Comparison of ENCODE assay signal across 34 cellular contexts in genomic region chr3:12569836-12570235, GRCh38. TPM values are rescaled to one million over a fixed set of nuclear protein-coding genes. Genes with fewer than 3 reads are reported as not detected.
"Had no signal": no experiment of that assay in that cellular context is flagged by ENCODE, and none has a peak within 500 bp of the region (broad histone marks: within the 10 kb centered on the region; RNA-seq: fewer than 3 reads in every experiment).

No MANE protein-coding gene starts in this region.

- ATAC-seq: PC-3, Right ventricle myocardium inferior, SK-N-SH treated with all-trans-retinoic acid at 6 μM for 48 hours, T-cell had no signal

- DNase-seq: activated CD4-positive, alpha-beta T cell treated with anti-CD3 and anti-CD28 coated beads, Interleukin-2, amount 10 ng/mL, durations not matched to agents 24 days and 14 days; activated CD4-positive, alpha-beta T cell treated with anti-CD3 and anti-CD28 coated beads, Interleukin-2, amount 50 U/mL, for 4 hours; activated CD8-positive, alpha-beta memory T cell treated with anti-CD3 and anti-CD28 coated beads, Interleukin-2, amount 50 U/mL, for 4 hours; activated naive CD4-positive, alpha-beta T cell treated with anti-CD3 and anti-CD28 coated beads, Interleukin-2, amount 50 U/mL, for 16 hours; activated naive CD8-positive, alpha-beta T cell treated with anti-CD3 and anti-CD28 coated beads, Interleukin-2, amount 10 ng/mL, durations not matched to agents 7 days and 5 days; amygdala; MM.1S; MV-4-11; NCI-H1092; NCI-H1436 treated with DMSO at 0.1 percent for 48 hours; NCI-H1694 treated with DMSO at 0.1 percent for 48 hours; NCI-H2029 treated with DMSO at 0.1 percent for 48 hours; NCI-H2107; NCI-H2171; NCI-H510A; NCI-H526; NCI-H748 treated with DMSO at 0.1 percent for 48 hours; NK-92 treated with Interleukin-12 subunit alpha and Interleukin-12 subunit beta, amount 100 ng/mL, for 24 hours; PC-3; Peyer's patch; SIG-M5; T-cell; T-helper 2 cell; T1000 had no signal

- H3K27ac ChIP-seq: ascending aorta, cardiac muscle cell, KMS-11, Peyer's patch, RWPE1 had no signal

- H3K27me3 Mint-ChIP-seq: activated CD4-positive, alpha-beta T cell treated with anti-CD3 and anti-CD28 coated beads, Interleukin-2, amount 10 ng/mL, durations not matched to agents 24 days and 14 days; activated naive CD8-positive, alpha-beta T cell treated with anti-CD3 and anti-CD28 coated beads, Interleukin-2, amount 10 ng/mL, durations not matched to agents 7 days and 5 days; central memory CD8-positive, alpha-beta T cell; T-cell had no signal

- H3K27ac Mint-ChIP-seq: activated CD4-positive, alpha-beta T cell treated with anti-CD3 and anti-CD28 coated beads, Interleukin-2, amount 10 ng/mL, durations not matched to agents 24 days and 14 days; activated naive CD8-positive, alpha-beta T cell treated with anti-CD3 and anti-CD28 coated beads, Interleukin-2, amount 10 ng/mL, durations not matched to agents 7 days and 5 days; activated T-helper 1 cell treated with anti-CD3 and anti-CD28 coated beads, Interleukin-12 subunit alpha, Interleukin-12 subunit beta, Interleukin-2, Interleukin-4 antibody, amounts not matched to agents 30 ng/mL and 10 ng/mL and 1 ng/mL, durations not matched to agents 14 hours and 24 hours and 36 hours; T-cell had no signal

- H3K4me3 Mint-ChIP-seq: activated CD4-positive, alpha-beta T cell treated with anti-CD3 and anti-CD28 coated beads, Interleukin-2, amount 10 ng/mL, durations not matched to agents 24 days and 14 days; activated naive CD8-positive, alpha-beta T cell treated with anti-CD3 and anti-CD28 coated beads, Interleukin-2, amount 10 ng/mL, durations not matched to agents 7 days and 5 days; activated T-helper 1 cell treated with anti-CD3 and anti-CD28 coated beads, Interleukin-12 subunit alpha, Interleukin-12 subunit beta, Interleukin-2, Interleukin-4 antibody, amounts not matched to agents 30 ng/mL and 10 ng/mL and 1 ng/mL, durations not matched to agents 14 hours and 24 hours and 36 hours; central memory CD8-positive, alpha-beta T cell; T-cell had no signal

- H3K4me1 ChIP-seq: ascending aorta, Peyer's patch had no signal

- H3K4me3 ChIP-seq: ascending aorta, cardiac muscle cell, Peyer's patch had no signal

RNA-seq across cellular contexts. Expression of gene MKRN2OS, which starts 24.5 kb away (rescaled TPM):
- total RNA-seq: activated CD4-positive, alpha-beta T cell treated with anti-CD3 and anti-CD28 coated beads, Interleukin-2, amount 10 ng/mL, durations not matched to agents 24 days and 14 days; activated naive CD8-positive, alpha-beta T cell treated with anti-CD3 and anti-CD28 coated beads, Interleukin-2, amount 10 ng/mL, durations not matched to agents 7 days and 5 days; activated T-helper 1 cell treated with anti-CD3 and anti-CD28 coated beads, Interleukin-12 subunit alpha, Interleukin-12 subunit beta, Interleukin-2, Interleukin-4 antibody, amounts not matched to agents 30 ng/mL and 10 ng/mL and 1 ng/mL, durations not matched to agents 14 hours and 24 hours and 36 hours; ascending aorta; cardiac muscle cell; LHCN-M2; Right ventricle myocardium inferior; SK-MEL-5; T-cell had no signal
